ENCODE assay signal across 9 cellular contexts in the genomic region with DNA sequence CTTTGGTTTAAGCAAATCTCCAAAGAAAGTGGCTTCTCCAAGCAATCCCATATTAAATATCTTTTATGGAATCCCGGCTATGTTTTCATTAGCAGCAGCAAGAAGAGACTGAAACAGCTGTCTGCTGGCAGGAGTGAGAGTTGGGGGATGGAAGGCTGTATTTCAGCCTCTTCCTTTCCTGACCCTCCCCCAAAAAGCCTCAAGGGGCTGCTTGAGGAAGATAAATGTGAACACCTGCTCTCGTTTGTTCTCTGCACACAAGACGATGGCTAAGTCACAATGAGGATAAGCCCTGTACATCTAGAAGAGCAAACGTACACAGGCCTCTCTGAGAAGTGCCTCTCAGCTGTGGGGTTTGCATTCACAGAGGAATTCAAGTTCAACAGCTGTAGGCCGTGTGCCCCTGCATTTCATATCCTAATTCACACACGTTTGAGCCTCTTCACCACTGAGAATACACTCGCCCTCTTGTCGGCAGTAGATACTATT. TPM values are rescaled to one million over a fixed set of nuclear protein-coding genes. Genes with fewer than 3 reads are reported as not detected.
DNase-seq lines count a peak whose midpoint lies in the region; ATAC-seq and TF ChIP-seq lines count a peak whose summit lies in the region.
"Had no signal": no experiment of that assay in that cellular context is flagged by ENCODE, and none has a peak within 500 bp of the region (broad histone marks: within the 10 kb centered on the region; RNA-seq: fewer than 3 reads in every experiment).

No MANE protein-coding gene starts in this region.

- no peaks in the 10 kb centered on the region for H3K9me3 ChIP-seq in stomach
- no peaks in the 10 kb centered on the region for H3K9me3 ChIP-seq in PC-9 (ENCODE audit: insufficient read depth, low read depth)

- H2AFZ ChIP-seq in PC-9, result no peak overlapping the region

- ATAC-seq in GM19455 (IDR thresholded peaks at IDR 0.05; ENCODE audit: unreplicated experiment), result peak; percentile 54
- ATAC-seq in activated naive CD8-positive, alpha-beta T cell treated with anti-CD3 and anti-CD28 coated beads, Interleukin-2, amount 10 ng/mL, durations not matched to agents 7 days and 5 days (ENCODE audit: low read depth), result peak; percentile 30

- DNase-seq in CD14-positive monocyte (ENCODE audit: low spot score) (no peak), NCI-H128 (lab: John Stamatoyannopoulos, UW; ENCODE audit: unreplicated experiment) (peak; percentile 54), stomach (no peak), PC-9 (no peak)
- no peak for DNase-seq in activated naive CD8-positive, alpha-beta T cell treated with anti-CD3 and anti-CD28 coated beads, Interleukin-2, amount 10 ng/mL, durations not matched to agents 7 days and 5 days
- DNase-seq in stimulated activated naive CD4-positive, alpha-beta T cell (lab: John Stamatoyannopoulos, UW), result no peak
- no peak for DNase-seq in effector CD8-positive, alpha-beta T cell (lab: John Stamatoyannopoulos, UW)

- H3K79me2 ChIP-seq in PC-9 (ENCODE audit: low read depth), result no peaks in the 10 kb centered on the region

- H3F3A ChIP-seq in PC-9 (ENCODE audit: insufficient read depth, low read depth), result no peaks in the 10 kb centered on the region

- no peak overlapping the region for H3K4me2 ChIP-seq in PC-9

- H3K36me3 ChIP-seq in stomach, result no peaks in the 10 kb centered on the region
- no peaks in the 10 kb centered on the region for H3K36me3 ChIP-seq in PC-9 (ENCODE audit: low read depth)

- TF ChIP-seq CTCF in CD14-positive monocyte (IDR thresholded peaks at IDR 0.05), result no peak
- TF ChIP-seq CTCF in stomach (IDR thresholded peaks at IDR 0.05), result no peak
- TF ChIP-seq CTCF in PC-9 (conservative IDR thresholded peaks at IDR 0.05), result no peak

- peak overlapping the region; percentile 44 to 86 (median 82) for H3K27ac Mint-ChIP-seq in CD14-positive monocyte
- H3K27ac Mint-ChIP-seq in activated naive CD8-positive, alpha-beta T cell treated with anti-CD3 and anti-CD28 coated beads, Interleukin-2, amount 10 ng/mL, durations not matched to agents 7 days and 5 days, result peak overlapping the region; percentile 54

- H3K4me3 ChIP-seq in stomach (no peak overlapping the region), PC-9 (no peak overlapping the region)
- H3K4me3 ChIP-seq: lung had no signal

- H4K20me1 ChIP-seq in PC-9 (ENCODE audit: insufficient read depth), result no peaks in the 10 kb centered on the region

- H3K36me3 Mint-ChIP-seq in CD14-positive monocyte, result peaks cover 63 to 80% of the 10 kb centered on the region in 2 donors
- peaks cover 28% of the 10 kb centered on the region for H3K36me3 Mint-ChIP-seq in activated naive CD8-positive, alpha-beta T cell treated with anti-CD3 and anti-CD28 coated beads, Interleukin-2, amount 10 ng/mL, durations not matched to agents 7 days and 5 days

- H3K9me3 Mint-ChIP-seq in CD14-positive monocyte, result peaks cover 0 to 2% (median 0%) of the 10 kb centered on the region in 7 donors
- no peaks in the 10 kb centered on the region for H3K9me3 Mint-ChIP-seq in activated naive CD8-positive, alpha-beta T cell treated with anti-CD3 and anti-CD28 coated beads, Interleukin-2, amount 10 ng/mL, durations not matched to agents 7 days and 5 days

- TF ChIP-seq EP300 in stomach (IDR thresholded peaks at IDR 0.05), result no peak

- no peaks in the 10 kb centered on the region; the same call in 1 of the 2 replicates for H3K9me2 ChIP-seq in PC-9 (ENCODE audit: insufficient read depth)

- WGBS in stomach, 5 donors, result 42 to 54% (median 49%) methylated on average over 8 of the region's 8 CpGs

- H3K4me3 Mint-ChIP-seq in CD14-positive monocyte, result peak overlapping the region in 1 of 2 donors; percentile 57
- H3K4me3 Mint-ChIP-seq in activated naive CD8-positive, alpha-beta T cell treated with anti-CD3 and anti-CD28 coated beads, Interleukin-2, amount 10 ng/mL, durations not matched to agents 7 days and 5 days, result peak overlapping the region; percentile 75

- BruUV-seq in PC-9 (replicated peaks; lab: Mats Ljungman, UMichigan), result no TSS peak

- H3K27ac ChIP-seq in stomach (peak overlapping the region in 1 of 5 donors; percentile 10), PC-9 (no peak overlapping the region)

- no peak for TF ChIP-seq POLR2A in stomach (IDR thresholded peaks at IDR 0.05)

- H3K4me1 ChIP-seq in stomach, result peaks cover 0 to 22% (median 14%) of the 10 kb centered on the region in 4 donors
- peaks cover 3% of the 10 kb centered on the region; the same call in 1 of the 2 replicates for H3K4me1 ChIP-seq in PC-9 (replicated peaks; ENCODE audit: insufficient read depth)

- POLR2A ChIA-PET in activated naive CD8-positive, alpha-beta T cell treated with anti-CD3 and anti-CD28 coated beads, Interleukin-2, amount 10 ng/mL, durations not matched to agents 7 days and 5 days (lab: Charles Lee), result interaction anchor here (1.0 to 4.9 kb wide), 9 partner anchors 9 to 98 kb away, joined by 3 to 50 read pairs (median 4); partner anchors contain the start of gene RIPOR2
- POLR2A ChIA-PET in PC-9 (lab: Charles Lee; ENCODE audit: unreplicated experiment), result no interaction called here

- peaks cover 0 to 4% (median 0%) of the 10 kb centered on the region in 3 donors for H3K27me3 Mint-ChIP-seq in CD14-positive monocyte (ENCODE audit: low read depth in 3 of 3)
- no peaks in the 10 kb centered on the region for H3K27me3 Mint-ChIP-seq in activated naive CD8-positive, alpha-beta T cell treated with anti-CD3 and anti-CD28 coated beads, Interleukin-2, amount 10 ng/mL, durations not matched to agents 7 days and 5 days

- H3K27me3 ChIP-seq in stomach (no peaks in the 10 kb centered on the region), PC-9 (ENCODE audit: insufficient read depth, low read depth) (no peaks in the 10 kb centered on the region)

- peaks cover 88% of the 10 kb centered on the region for H3K4me1 Mint-ChIP-seq in CD14-positive monocyte
- peaks cover 70% of the 10 kb centered on the region for H3K4me1 Mint-ChIP-seq in activated naive CD8-positive, alpha-beta T cell treated with anti-CD3 and anti-CD28 coated beads, Interleukin-2, amount 10 ng/mL, durations not matched to agents 7 days and 5 days

- intact Hi-C loops in CD14-positive monocyte (cut with micrococcal nuclease) (loop anchor here in 1 of 2 donors (5.0 kb wide), 1 partner anchor 33 kb away; no protein-coding TSS in a partner anchor), stomach (cut with DNase I; ENCODE audit: low total_unique reads) (no loop called here), PC-9 (cut with micrococcal nuclease; ENCODE audit: unreplicated experiment) (no loop called here)

- CTCF ChIA-PET in PC-9 (lab: Charles Lee), result no interaction called here

RNA-seq across cellular contexts. Expression of gene RIPOR2, which starts 16.3 kb away (rescaled TPM):
- polyA plus RNA-seq in CD14-positive monocyte, result 100 to 1,000 TPM; 154 to 179 TPM
- 100 to 1,000 TPM; 181 to 195 TPM for total RNA-seq in activated naive CD8-positive, alpha-beta T cell treated with anti-CD3 and anti-CD28 coated beads, Interleukin-2, amount 10 ng/mL, durations not matched to agents 7 days and 5 days
- total RNA-seq in stomach, result 10 to 100 TPM in 3 of 5 donors, 1 to 10 TPM in 1, not detected in 1; 9.4 to 19.3 (median 12.4) TPM
- 1 to 10 TPM; 2.0 to 2.6 (median 2.1) TPM for polyA plus RNA-seq in stomach
- total RNA-seq in PC-9 (2021), result 0.63 and 0.94 TPM in 2 replicates

Comparison
In these comparisons a context has a peak if more than half of its experiments do, and no peak if none do; other contexts are left out.
1. RNA of gene RIPOR2, which starts 16.3 kb away (total RNA-seq): 181 to 195 TPM in activated naive CD8-positive, alpha-beta T cell treated with anti-CD3 and anti-CD28 coated beads, Interleukin-2, amount 10 ng/mL, durations not matched to agents 7 days and 5 days; 9.4 to 19.3 TPM in stomach and 0.63 to 0.94 TPM in PC-9; every median in the first group is over 4 times any median in the second.